8 cellular contexts compared by ENCODE assay signal in genomic region chr9:131407717-131408195, GRCh38. TPM values are rescaled to one million over a fixed set of nuclear protein-coding genes. Genes with fewer than 3 reads are reported as not detected.
DNase-seq lines count a peak whose midpoint lies in the region; ATAC-seq and TF ChIP-seq lines count a peak whose summit lies in the region.

No MANE protein-coding gene starts in this region.

- H3K9me3 ChIP-seq in Peyer's patch (no peaks in the 10 kb centered on the region), spleen (no peaks in the 10 kb centered on the region)

- no peak for TF ChIP-seq POLR2A in Peyer's patch (IDR thresholded peaks at IDR 0.05)
- no peak for TF ChIP-seq POLR2A in spleen (IDR thresholded peaks at IDR 0.05)

- DNase-seq in H7, result peak; percentile 82
- DNase-seq in Peyer's patch, result peak in 1 of 3 donors; percentile 61
- peak; percentile 64 to 75 for DNase-seq in T47D (ENCODE audit: low read depth in 1 of 2, low spot score in 1 of 2)
- peak; percentile 77 for DNase-seq in iPS-NIHi7 (ENCODE audit: extremely low spot score)
- no peak for DNase-seq in spleen
- no peak for DNase-seq in NCI-H128 (lab: John Stamatoyannopoulos, UW; ENCODE audit: unreplicated experiment)

- H3K36me3 ChIP-seq in H7 (replicated peaks; ENCODE audit: control insufficient read depth, insufficient read depth, low read length) (no peaks in the 10 kb centered on the region), Peyer's patch (no peaks in the 10 kb centered on the region), spleen (no peaks in the 10 kb centered on the region)

- intact Hi-C loops in spleen (cut with DNase I; ENCODE audit: low total_unique reads), result no loop called here

- H3K27ac ChIP-seq in Peyer's patch (peak overlapping the region in 3 of 4 donors; percentile 39 to 63 (median 53)), spleen (peak overlapping the region in 7 of 8 donors; percentile 17 to 76 (median 58))

- in situ Hi-C loops in T47D (cut with HindIII; ENCODE audit: low pct_unique_long_range_greater_than_20kb, low sequenced_read_pairs), result no loop called here

- TF ChIP-seq CTCF in Peyer's patch (IDR thresholded peaks at IDR 0.05) (peak in 4 of 6 experiments; percentile 25 to 45 (median 36)), spleen (IDR thresholded peaks at IDR 0.05 in 8 of 11, conservative IDR thresholded peaks at IDR 0.05 in 3 of 11) (peak in 7 of 11 experiments; percentile 23 to 57 (median 39))

- H3K27me3 ChIP-seq in H7 (ENCODE audit: control insufficient read depth, insufficient read depth, low read length) (no peaks in the 10 kb centered on the region), Peyer's patch (no peaks in the 10 kb centered on the region), spleen (replicated peaks in 1 of 7) (no peaks in the 10 kb centered on the region)

- WGBS in spleen, 5 donors, result 22 to 47% (median 31%) methylated on average over 11 to 13 of the region's 13 CpGs

- peaks cover 10 to 97% (median 38%) of the 10 kb centered on the region in 4 donors for H3K4me1 ChIP-seq in Peyer's patch
- H3K4me1 ChIP-seq in spleen, result peaks cover 82 to 100% (median 95%) of the 10 kb centered on the region in 6 donors

- H3K4me3 ChIP-seq in H7 (ENCODE audit: insufficient read depth, low read depth, low read length) (no peak overlapping the region), Peyer's patch (peak overlapping the region in 3 of 4 donors; percentile 4 to 29 (median 18)), spleen (peak overlapping the region in 6 of 8 donors; percentile 0 to 51 (median 8))

- ATAC-seq in GM21619 (IDR thresholded peaks at IDR 0.05; ENCODE audit: unreplicated experiment) (no peak), GM21360 (IDR thresholded peaks at IDR 0.05; ENCODE audit: unreplicated experiment) (no peak)

RNA-seq across cellular contexts. Expression of gene PRRC2B, which starts 13.9 kb away (rescaled TPM):
- 77.4 and 102 TPM in 2 replicates for total RNA-seq in H7 (2014; rRNA removed; shearing (Covaris generic))
- total RNA-seq in Peyer's patch (100 to 1,000 TPM; 109 to 174 (median 149) TPM), spleen (100 to 1,000 TPM; 136 to 235 (median 186) TPM)
- 10 to 100 TPM; 23.3 to 63.1 (median 31.4) TPM for polyA plus RNA-seq in spleen

Comparison
In these comparisons a context has a peak if more than half of its experiments do, and no peak if none do; other contexts are left out.
1. DNase-seq: peak in H7 (single experiment), T47D (2 of 2) and iPS-NIHi7 (single experiment); none in spleen (single experiment) and NCI-H128 (single experiment).